Comparison of ENCODE assay signal across 1 cellular context in genomic region chr7:152674860-152675760, GRCh38.
TF ChIP-seq lines count a peak whose summit lies in the region.

No MANE protein-coding gene starts in this region.

TF ChIP-seq in K562, 482 proteins besides CTCF, POLR2A, EP300 and RAD21 (continued from another document and continues in another):
- TF ChIP-seq, protein P1, sequence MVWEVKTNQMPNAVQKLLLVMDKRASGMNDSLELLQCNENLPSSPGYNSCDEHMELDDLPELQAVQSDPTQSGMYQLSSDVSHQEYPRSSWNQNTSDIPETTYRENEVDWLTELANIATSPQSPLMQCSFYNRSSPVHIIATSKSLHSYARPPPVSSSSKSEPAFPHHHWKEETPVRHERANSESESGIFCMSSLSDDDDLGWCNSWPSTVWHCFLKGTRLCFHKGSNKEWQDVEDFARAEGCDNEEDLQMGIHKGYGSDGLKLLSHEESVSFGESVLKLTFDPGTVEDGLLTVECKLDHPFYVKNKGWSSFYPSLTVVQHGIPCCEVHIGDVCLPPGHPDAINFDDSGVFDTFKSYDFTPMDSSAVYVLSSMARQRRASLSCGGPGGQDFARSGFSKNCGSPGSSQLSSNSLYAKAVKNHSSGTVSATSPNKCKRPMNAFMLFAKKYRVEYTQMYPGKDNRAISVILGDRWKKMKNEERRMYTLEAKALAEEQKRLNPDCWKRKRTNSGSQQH (CRISPR knock-in tag; IDR thresholded peaks at IDR 0.05), result no peak
- no peak for TF ChIP-seq TAF9B (IDR thresholded peaks at IDR 0.05; ENCODE audit: partially characterized antibody)
- no peak for TF ChIP-seq POLR2AphosphoS2 (IDR thresholded peaks at IDR 0.05; ENCODE audit: low read length)
- no peak for TF ChIP-seq ZNF316 (IDR thresholded peaks at IDR 0.05)
- TF ChIP-seq ZNF121 (CRISPR knock-in tag; conservative IDR thresholded peaks at IDR 0.05), result no peak
- no peak for TF ChIP-seq SRSF1 (IDR thresholded peaks at IDR 0.05; ENCODE audit: low read depth, low read length)
- no peak for TF ChIP-seq CBFA2T2 (conservative IDR thresholded peaks at IDR 0.05)
- TF ChIP-seq ZBTB5 (IDR thresholded peaks at IDR 0.05), result no peak
- TF ChIP-seq PBX2 (CRISPR knock-in tag; IDR thresholded peaks at IDR 0.05; ENCODE audit: low read depth), result no peak
- no peak for TF ChIP-seq PBX2 (tag; conservative IDR thresholded peaks at IDR 0.05; ENCODE audit: low read depth)
- no peak for TF ChIP-seq SP1 (CRISPR knock-in tag; IDR thresholded peaks at IDR 0.05)
- TF ChIP-seq ELF2 (CRISPR knock-in tag; IDR thresholded peaks at IDR 0.05), result no peak
- no peak for TF ChIP-seq ZNF212 (CRISPR knock-in tag; IDR thresholded peaks at IDR 0.05)
- no peak for TF ChIP-seq HMG20B (CRISPR knock-in tag; IDR thresholded peaks at IDR 0.05)
- TF ChIP-seq ZNF707 (CRISPR knock-in tag; conservative IDR thresholded peaks at IDR 0.05), result no peak
- 0 out of 2 replicates have a peak, but pooled peaks have one; percentile 20 for TF ChIP-seq MYNN (IDR thresholded peaks at IDR 0.05)
- TF ChIP-seq MYNN (CRISPR knock-in tag; IDR thresholded peaks at IDR 0.05), result no peak
- TF ChIP-seq SREBF1 (IDR thresholded peaks at IDR 0.05; ENCODE audit: borderline replicate concordance, low read depth, low read length), result no peak
- no peak for TF ChIP-seq ATF1 (CRISPR knock-in tag; IDR thresholded peaks at IDR 0.05)
- TF ChIP-seq ATF1 (tag; IDR thresholded peaks at IDR 0.05), result no peak
- no peak for TF ChIP-seq ZBTB34 (CRISPR knock-in tag; IDR thresholded peaks at IDR 0.05)
- no peak for TF ChIP-seq PPARD (CRISPR knock-in tag; IDR thresholded peaks at IDR 0.05)
- no peak for TF ChIP-seq SFPQ (IDR thresholded peaks at IDR 0.05; ENCODE audit: low read depth, low read length)
- TF ChIP-seq PRDM10 (IDR thresholded peaks at IDR 0.05; ENCODE audit: partially characterized antibody), result no peak
- TF ChIP-seq CGGBP1 (CRISPR knock-in tag; IDR thresholded peaks at IDR 0.05), result no peak
- TF ChIP-seq ZNF140 (CRISPR knock-in tag; IDR thresholded peaks at IDR 0.05), result no peak
- TF ChIP-seq SLC30A9 (CRISPR knock-in tag; IDR thresholded peaks at IDR 0.05), result no peak
- TF ChIP-seq RBM17 (IDR thresholded peaks at IDR 0.05; ENCODE audit: borderline replicate concordance, low read depth, low read length), result no peak
- TF ChIP-seq HCFC1 (IDR thresholded peaks at IDR 0.05; ENCODE audit: low read depth, low read length), result no peak
- no peak for TF ChIP-seq ZNF165 (CRISPR knock-in tag; IDR thresholded peaks at IDR 0.05; ENCODE audit: borderline replicate concordance)
- no peak for TF ChIP-seq ZNF79 (CRISPR knock-in tag; IDR thresholded peaks at IDR 0.05; ENCODE audit: low read depth)
- TF ChIP-seq, protein P2, sequence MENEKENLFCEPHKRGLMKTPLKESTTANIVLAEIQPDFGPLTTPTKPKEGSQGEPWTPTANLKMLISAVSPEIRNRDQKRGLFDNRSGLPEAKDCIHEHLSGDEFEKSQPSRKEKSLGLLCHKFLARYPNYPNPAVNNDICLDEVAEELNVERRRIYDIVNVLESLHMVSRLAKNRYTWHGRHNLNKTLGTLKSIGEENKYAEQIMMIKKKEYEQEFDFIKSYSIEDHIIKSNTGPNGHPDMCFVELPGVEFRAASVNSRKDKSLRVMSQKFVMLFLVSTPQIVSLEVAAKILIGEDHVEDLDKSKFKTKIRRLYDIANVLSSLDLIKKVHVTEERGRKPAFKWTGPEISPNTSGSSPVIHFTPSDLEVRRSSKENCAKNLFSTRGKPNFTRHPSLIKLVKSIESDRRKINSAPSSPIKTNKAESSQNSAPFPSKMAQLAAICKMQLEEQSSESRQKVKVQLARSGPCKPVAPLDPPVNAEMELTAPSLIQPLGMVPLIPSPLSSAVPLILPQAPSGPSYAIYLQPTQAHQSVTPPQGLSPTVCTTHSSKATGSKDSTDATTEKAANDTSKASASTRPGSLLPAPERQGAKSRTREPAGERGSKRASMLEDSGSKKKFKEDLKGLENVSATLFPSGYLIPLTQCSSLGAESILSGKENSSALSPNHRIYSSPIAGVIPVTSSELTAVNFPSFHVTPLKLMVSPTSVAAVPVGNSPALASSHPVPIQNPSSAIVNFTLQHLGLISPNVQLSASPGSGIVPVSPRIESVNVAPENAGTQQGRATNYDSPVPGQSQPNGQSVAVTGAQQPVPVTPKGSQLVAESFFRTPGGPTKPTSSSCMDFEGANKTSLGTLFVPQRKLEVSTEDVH (IDR thresholded peaks at IDR 0.05; ENCODE audit: low read depth, partially characterized antibody), result no peak
- no peak for TF ChIP-seq ZNF134 (CRISPR knock-in tag; conservative IDR thresholded peaks at IDR 0.05)
- TF ChIP-seq TARDBP (IDR thresholded peaks at IDR 0.05), result no peak
